Comparison of ENCODE assay signal across 29 cellular contexts in genomic region chr6:19416811-19417210, GRCh38.
"Had no signal": no experiment of that assay in that cellular context is flagged by ENCODE, and none has a peak within 500 bp of the region (broad histone marks: within the 10 kb centered on the region; RNA-seq: fewer than 3 reads in every experiment).

No MANE protein-coding gene starts in this region.

- H3K9me3 ChIP-seq: SJCRH30 had no signal

- DNase-seq: activated CD4-positive, alpha-beta memory T cell treated with anti-CD3 and anti-CD28 coated beads, Interleukin-2, amount 10 ng/mL, durations not matched to agents 7 days and 5 days; activated CD4-positive, alpha-beta T cell treated with anti-CD3 and anti-CD28 coated beads for 1 hour; activated CD4-positive, alpha-beta T cell treated with anti-CD3 and anti-CD28 coated beads for 48 hours; activated CD4-positive, CD25-positive, alpha-beta regulatory T cell; activated CD8-positive, alpha-beta memory T cell treated with anti-CD3 and anti-CD28 coated beads for 24 hours; activated CD8-positive, alpha-beta memory T cell treated with anti-CD3 and anti-CD28 coated beads, Interleukin-2, amount 10 ng/mL, durations not matched to agents 7 days and 5 days; activated CD8-positive, alpha-beta memory T cell treated with anti-CD3 and anti-CD28 coated beads, Interleukin-2, amount 50 U/mL, for 48 hours; activated effector memory CD4-positive, alpha-beta T cell treated with Interleukin-2 at 50 U/mL for 16 hours; activated naive CD4-positive, alpha-beta T cell treated with anti-CD3 and anti-CD28 coated beads, Interleukin-2, amount 10 ng/mL, durations not matched to agents 7 days and 5 days; activated naive CD8-positive, alpha-beta T cell treated with anti-CD3 and anti-CD28 coated beads, Interleukin-2, amount 50 U/mL, for 24 hours; activated T-cell treated with anti-CD3 and anti-CD28 coated beads, Interleukin-2, amount 50 U/mL, for 48 hours; anterior cingulate cortex; brain microvascular endothelial cell; central memory CD4-positive, alpha-beta T cell; NCI-H1105; NCI-H1436; NCI-H1694; NCI-H2029 treated with DMSO at 0.1 percent for 48 hours; NCI-H2107; NCI-H2171; NCI-H510A; NCI-H526; NCI-H748 treated with DMSO at 0.1 percent for 48 hours; NK-92 treated with Interleukin-12 subunit alpha and Interleukin-12 subunit beta, amount 100 ng/mL, for 24 hours; SHP77; SJCRH30; T1000; WERI-Rb-1 had no signal

- ATAC-seq: activated CD8-positive, alpha-beta memory T cell treated with anti-CD3 and anti-CD28 coated beads, Interleukin-2, amount 10 ng/mL, durations not matched to agents 7 days and 5 days; activated naive CD8-positive, alpha-beta T cell treated with anti-CD3 and anti-CD28 coated beads, Interleukin-2, amount 50 U/mL, for 24 hours had no signal

- H3K27me3 ChIP-seq: brain microvascular endothelial cell, SJCRH30 had no signal

- H3K36me3 ChIP-seq: brain microvascular endothelial cell, SJCRH30, WERI-Rb-1 had no signal

- H3K27ac ChIP-seq: SJCRH30, SK-N-MC, WERI-Rb-1 had no signal

- H3K4me1 ChIP-seq: SJCRH30 had no signal

- H3K4me3 ChIP-seq: SJCRH30, SK-N-MC had no signal
